ENCODE assay signal across 10 cellular contexts in the genomic region with DNA sequence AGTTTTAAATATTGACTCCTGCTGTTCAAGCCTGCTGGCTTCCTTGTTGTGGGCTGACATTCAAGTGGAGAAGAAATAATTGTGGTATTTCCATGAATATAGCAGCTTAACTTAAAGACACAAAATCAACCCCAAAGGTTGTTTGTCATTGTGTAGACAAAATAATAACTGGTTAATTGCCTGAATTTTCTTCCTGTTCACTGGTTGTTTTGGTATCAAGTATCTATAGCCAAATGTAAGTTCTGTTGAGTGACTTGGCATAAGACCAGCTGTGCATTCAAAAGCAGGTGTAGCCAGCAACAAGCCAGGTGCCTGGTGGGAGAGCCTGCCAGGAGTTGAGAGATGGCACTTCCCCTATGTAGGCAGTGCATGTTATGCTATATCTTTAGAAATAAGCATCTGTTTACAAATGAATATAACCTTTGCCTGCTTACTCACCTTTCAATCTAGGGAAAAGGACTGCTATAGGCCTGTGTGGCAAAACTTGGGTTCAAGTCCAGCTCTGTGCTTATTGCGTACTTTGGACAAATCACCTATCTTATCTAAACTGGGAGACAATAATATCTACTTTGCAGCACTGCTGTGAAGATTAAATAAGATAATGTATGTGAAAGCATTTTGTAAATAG.
DNase-seq lines count a peak whose midpoint lies in the region; ATAC-seq and TF ChIP-seq lines count a peak whose summit lies in the region.
"Had no signal": no experiment of that assay in that cellular context is flagged by ENCODE, and none has a peak within 500 bp of the region (broad histone marks: within the 10 kb centered on the region; RNA-seq: fewer than 3 reads in every experiment).

No MANE protein-coding gene starts in this region.

- whole genome bisulfite sequencing in trophoblast cell (ENCODE audit: extremely low coverage, insufficient coverage, insufficient read length) = no CpG with 5 or more reads among the region's 1 CpG
- 100% methylated on average over 1 of the region's 1 CpG for WGBS in tibial nerve, 2 donors

- H2AK5ac ChIP-seq in trophoblast cell (ENCODE audit: low read length) = no peak overlapping the region

- no peak for DNase-seq in HCT116 (ENCODE audit: low read depth, low spot score)
- peak; percentile 17 to 29 for DNase-seq in NCI-H1930 (lab: John Stamatoyannopoulos, UW)
- peak; percentile 98 for DNase-seq in RPMI8226
- no peak for DNase-seq in trophoblast cell
- DNase-seq in tibial nerve (ENCODE audit: low spot score in 2 of 2) = no peak
- DNase-seq: activated naive CD4-positive, alpha-beta T cell treated with Interleukin-2 at 50 U/mL for 16 hours; Right ventricle myocardium superior had no signal

- H3K9ac ChIP-seq in HCT116 (ENCODE audit: low read length) (no peak overlapping the region), trophoblast cell (ENCODE audit: low read length) (no peak overlapping the region)

- H4K91ac ChIP-seq in trophoblast cell (ENCODE audit: low read depth, low read length) = no peak overlapping the region

- no peak for TF ChIP-seq RAD21 in HCT116 (IDR thresholded peaks at IDR 0.05; ENCODE audit: low read depth)

- H3K9me2 ChIP-seq in HCT116 (ENCODE audit: insufficient read depth) = no peaks in the 10 kb centered on the region

- TF ChIP-seq POLR2A in HCT116 (IDR thresholded peaks at IDR 0.05; ENCODE audit: borderline replicate concordance, extremely low read depth, insufficient read depth, insufficient read length) = no peak
- TF ChIP-seq POLR2A in tibial nerve (IDR thresholded peaks at IDR 0.05) = no peak

- no peak overlapping the region for H3K23ac ChIP-seq in trophoblast cell (ENCODE audit: low read length)

- H3K9me3 ChIP-seq in HCT116 (ENCODE audit: control insufficient read depth in 1 of 2, insufficient read depth in 1 of 2, low read depth in 1 of 2, low read length in 2 of 2) = no peaks in the 10 kb centered on the region
- no peaks in the 10 kb centered on the region for H3K9me3 ChIP-seq in trophoblast cell (ENCODE audit: insufficient read depth, low read depth, low read length)
- no peaks in the 10 kb centered on the region for H3K9me3 ChIP-seq in tibial nerve
- H3K9me3 ChIP-seq: suprapubic skin had no signal

- H3K27ac ChIP-seq in HCT116 (ENCODE audit: low read depth, low read length) (no peak overlapping the region), trophoblast cell (ENCODE audit: low read depth, low read length) (no peak overlapping the region), tibial nerve (no peak overlapping the region)
- H3K27ac ChIP-seq: suprapubic skin had no signal

- no peak overlapping the region for H3K14ac ChIP-seq in trophoblast cell (ENCODE audit: low read length)

- H2BK5ac ChIP-seq in trophoblast cell (ENCODE audit: low read depth, low read length, poor library complexity) = no peak overlapping the region

- H3K79me2 ChIP-seq in HCT116 (ENCODE audit: insufficient read depth, low read length) = no peaks in the 10 kb centered on the region
- no peaks in the 10 kb centered on the region for H3K79me2 ChIP-seq in trophoblast cell (ENCODE audit: control insufficient read depth, insufficient read depth, low read length, poor library complexity)

- no peak for TF ChIP-seq EP300 in tibial nerve (IDR thresholded peaks at IDR 0.05)

- CTCF ChIA-PET in HCT116 (lab: Charles Lee) = no interaction called here

- H3K4me3 ChIP-seq in HCT116 (replicated peaks in 1 of 2; ENCODE audit: low read depth in 1 of 2, low read length in 2 of 2) (no peak overlapping the region), trophoblast cell (ENCODE audit: low read depth, low read length) (no peak overlapping the region), tibial nerve (no peak overlapping the region)
- H3K4me3 ChIP-seq: suprapubic skin had no signal

- H2AFZ ChIP-seq in HCT116 (ENCODE audit: low read depth, low read length, poor library complexity, severe bottlenecking) (peak overlapping the region; percentile 32), trophoblast cell (ENCODE audit: insufficient read depth, low read length, poor library complexity) (no peak overlapping the region)

- TF ChIP-seq CTCF in HCT116 (IDR thresholded peaks at IDR 0.05 in 2 of 3, conservative IDR thresholded peaks at IDR 0.05 in 1 of 3; ENCODE audit: borderline replicate concordance in 1 of 3, insufficient read depth in 1 of 3, low read depth in 2 of 3, low read length in 2 of 3) = no peak
- TF ChIP-seq CTCF in tibial nerve (IDR thresholded peaks at IDR 0.05) = no peak

- no peak overlapping the region for H3K4me2 ChIP-seq in HCT116 (ENCODE audit: low read length)
- no peak overlapping the region for H3K4me2 ChIP-seq in trophoblast cell (ENCODE audit: low read length)

- H3K36me3 ChIP-seq in HCT116 (ENCODE audit: control insufficient read depth in 1 of 2, insufficient read depth in 2 of 2, low read length in 2 of 2) = no peaks in the 10 kb centered on the region
- H3K36me3 ChIP-seq in trophoblast cell (ENCODE audit: control insufficient read depth in 1 of 2, insufficient read depth in 2 of 2, low read length in 2 of 2) = peaks cover 0 to 1% of the 10 kb centered on the region in 2 experiments
- no peaks in the 10 kb centered on the region for H3K36me3 ChIP-seq in tibial nerve
- H3K36me3 ChIP-seq: suprapubic skin had no signal

- H3K4me1 ChIP-seq in HCT116 (ENCODE audit: control insufficient read depth in 1 of 2, insufficient read depth in 2 of 2, low read length in 2 of 2) (peaks cover 37 to 43% of the 10 kb centered on the region in 2 experiments), trophoblast cell (ENCODE audit: control insufficient read depth in 1 of 2, insufficient read depth in 2 of 2, low read length in 2 of 2) (peaks cover 16 to 18% of the 10 kb centered on the region in 2 experiments), tibial nerve (peaks cover 0 to 10% (median 7%) of the 10 kb centered on the region in 4 donors)

- no peak overlapping the region for H3K4ac ChIP-seq in trophoblast cell (ENCODE audit: low read depth, low read length)

- no peak overlapping the region for H2BK120ac ChIP-seq in trophoblast cell (ENCODE audit: insufficient read depth, low read length, poor library complexity)

- ATAC-seq in HCT116 (no peak), HG03108 (IDR thresholded peaks at IDR 0.05; ENCODE audit: unreplicated experiment) (no peak), GM18858 (IDR thresholded peaks at IDR 0.05; ENCODE audit: unreplicated experiment) (no peak)

- H4K12ac ChIP-seq in trophoblast cell (ENCODE audit: low read depth, low read length) = no peak overlapping the region

- no peaks in the 10 kb centered on the region for H3K27me3 ChIP-seq in HCT116 (ENCODE audit: insufficient read depth, low read length)
- no peaks in the 10 kb centered on the region for H3K27me3 ChIP-seq in trophoblast cell (ENCODE audit: insufficient read depth, low read length)
- H3K27me3 ChIP-seq in tibial nerve = no peaks in the 10 kb centered on the region
- H3K27me3 ChIP-seq: suprapubic skin had no signal

- H4K20me1 ChIP-seq in HCT116 (ENCODE audit: insufficient read depth) = no peaks in the 10 kb centered on the region

- RAD21 ChIA-PET in HCT116 (lab: Charles Lee; ENCODE audit: low non-redundant PET in 1 of 2, low total read pairs in 2 of 2, uncharacterized antibody in 2 of 2, unreplicated experiment in 2 of 2) = no interaction called here

- no TSS peak for BruUV-seq in HCT116 (replicated peaks; lab: Mats Ljungman, UMichigan)

- H4K8ac ChIP-seq in trophoblast cell (ENCODE audit: low read depth, low read length) = no peak overlapping the region

- peaks cover 11% of the 10 kb centered on the region for H3K79me1 ChIP-seq in trophoblast cell (ENCODE audit: low read length)

- POLR2A ChIA-PET in HCT116 (lab: Charles Lee) = no interaction called here

- no peak overlapping the region for H3K18ac ChIP-seq in trophoblast cell (ENCODE audit: low read length)

- intact Hi-C loops in HCT116 (cut with micrococcal nuclease) = no loop called here

- peak overlapping the region; percentile 33 for H2BK12ac ChIP-seq in trophoblast cell (ENCODE audit: low read length)

TF ChIP-seq in HCT116, 20 proteins besides CTCF, POLR2A, EP300 and RAD21 (continues in another document):
- TF ChIP-seq FOSL1 (IDR thresholded peaks at IDR 0.05; ENCODE audit: low read depth) (no peak), CBX3 (IDR thresholded peaks at IDR 0.05; ENCODE audit: low read depth) (no peak), CEBPB (IDR thresholded peaks at IDR 0.05; ENCODE audit: low read depth) (no peak), POLR2AphosphoS5 (IDR thresholded peaks at IDR 0.05; ENCODE audit: low read depth, low read length) (no peak), SP1 (IDR thresholded peaks at IDR 0.05; ENCODE audit: low read depth) (no peak), SIN3A (IDR thresholded peaks at IDR 0.05; ENCODE audit: low read depth) (no peak), YY1 (IDR thresholded peaks at IDR 0.05; ENCODE audit: extremely low read depth, insufficient replicate concordance, low read depth, low read length) (no peak), EZH2phosphoT487 (IDR thresholded peaks at IDR 0.05; ENCODE audit: borderline replicate concordance) (no peak), ZNF274 (IDR thresholded peaks at IDR 0.05; ENCODE audit: low read depth, low read length) (no peak), SRF (IDR thresholded peaks at IDR 0.05; ENCODE audit: low read depth) (no peak), ELF1 (IDR thresholded peaks at IDR 0.05; ENCODE audit: borderline replicate concordance, low read depth) (no peak), EGR1 (IDR thresholded peaks at IDR 0.05; ENCODE audit: low read depth) (no peak), ZBTB33 (IDR thresholded peaks at IDR 0.05; ENCODE audit: extremely low read depth, insufficient replicate concordance, low read length) (no peak), EZH2 (IDR thresholded peaks at IDR 0.05) (no peak)

Comparison
In these comparisons a context has a peak if more than half of its experiments do, and no peak if none do; other contexts are left out.
1. DNase-seq: peak in NCI-H1930 (2 of 2) and RPMI8226 (single experiment); none in HCT116 (single experiment), trophoblast cell (0 of 2) and tibial nerve (0 of 2).